26 cellular contexts compared by ENCODE assay signal in the genomic region with DNA sequence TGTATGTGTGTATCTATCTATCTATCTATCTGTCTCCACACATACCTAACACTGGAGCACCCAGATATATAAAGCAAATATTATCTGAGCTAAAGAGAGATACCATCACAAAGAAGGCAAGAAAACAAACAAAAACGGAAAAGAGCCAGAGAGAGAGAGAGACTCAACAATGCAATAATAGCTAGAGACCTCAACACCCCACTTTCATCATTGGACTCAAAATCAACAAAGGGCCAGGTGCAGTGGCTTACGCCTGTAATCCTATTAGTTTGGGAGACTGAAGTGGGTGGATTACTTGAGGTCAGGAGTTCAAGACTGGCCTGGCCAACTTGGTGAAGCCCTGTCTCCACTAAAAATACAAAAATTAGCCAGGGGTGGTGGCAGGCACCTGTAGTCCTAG.
"Had no signal": no experiment of that assay in that cellular context is flagged by ENCODE, and none has a peak within 500 bp of the region (broad histone marks: within the 10 kb centered on the region; RNA-seq: fewer than 3 reads in every experiment).

No MANE protein-coding gene starts in this region.

- H3K27ac Mint-ChIP-seq: activated T-helper 17 cell treated with anti-CD3 and anti-CD28 coated beads, Interleukin-2, amount 50 U/mL, for 72 hours; nephron; T-helper 2 cell treated with Interferon-gamma antibody and Interleukin-4, amounts not matched to agents 5 μg/mL and 100 μg/mL, for 36 hours; type B pancreatic cell had no signal

- H3K4me2 ChIP-seq: hepatocyte had no signal

- H3K36me3 ChIP-seq: breast epithelium, uterus had no signal

- H3K27me3 ChIP-seq: breast epithelium, gastroesophageal sphincter, hepatocyte, neutrophil, uterus had no signal

- H3K9me3 ChIP-seq: breast epithelium, gastroesophageal sphincter, neutrophil, uterus had no signal

- H3K27ac ChIP-seq: breast epithelium, gastroesophageal sphincter, hepatocyte, neutrophil, skin epidermis, uterus had no signal

- H3K4me1 Mint-ChIP-seq: activated T-helper 17 cell treated with anti-CD3 and anti-CD28 coated beads, Interleukin-2, amount 50 U/mL, for 72 hours; nephron; stimulated activated naive CD8-positive, alpha-beta T cell treated with anti-CD3 and anti-CD28 coated beads, Interleukin-15, amount 100 ng/mL, for 72 hours had no signal

- H3K9me3 Mint-ChIP-seq: activated naive CD4-positive, alpha-beta T cell treated with anti-CD3 and anti-CD28 coated beads, Interleukin-2, amount 50 U/mL, for 72 hours; activated T-helper 17 cell treated with anti-CD3 and anti-CD28 coated beads, Interleukin-2, amount 50 U/mL, for 72 hours; stimulated activated naive CD8-positive, alpha-beta T cell treated with anti-CD3 and anti-CD28 coated beads, Interleukin-15, amount 100 ng/mL, for 72 hours; type B pancreatic cell had no signal

- H3K27me3 Mint-ChIP-seq: activated T-helper 17 cell treated with anti-CD3 and anti-CD28 coated beads, Interleukin-2, amount 50 U/mL, for 72 hours; stimulated activated naive CD8-positive, alpha-beta T cell treated with anti-CD3 and anti-CD28 coated beads, Interleukin-15, amount 100 ng/mL, for 72 hours; type B pancreatic cell had no signal

- FAIRE-seq: endothelial cell of umbilical vein had no signal

- H3K4me3 ChIP-seq: breast epithelium, gastroesophageal sphincter, hepatocyte, skin epidermis, uterus had no signal

- DNase-seq: activated CD4-positive, alpha-beta T cell treated with anti-CD3 and anti-CD28 coated beads for 4 hours; activated CD4-positive, alpha-beta T cell treated with anti-CD3 and anti-CD28 coated beads, Interleukin-2, amount 50 U/mL, for 4 hours; activated CD4-positive, CD25-positive, alpha-beta regulatory T cell; activated CD8-positive, alpha-beta memory T cell treated with anti-CD3 and anti-CD28 coated beads, Interleukin-2, amount 50 U/mL, for 4 hours; activated gamma-delta T cell treated with Interleukin-2 at 50 U/mL for 16 hours; activated T-cell treated with anti-CD3 and anti-CD28 coated beads, Interleukin-2, amount 50 U/mL, for 1 hour; central memory CD4-positive, alpha-beta T cell; islet precursor cell; left ventricle myocardium superior; stimulated activated CD4-positive, alpha-beta T cell treated with anti-CD3 and anti-CD28 coated beads, Interleukin-12 subunit alpha, Interleukin-12 subunit beta, amount 100 ng/mL, for 4 hours; stimulated activated CD4-positive, alpha-beta T cell treated with anti-CD3 and anti-CD28 coated beads, Interleukin-4, amount 100 ng/mL, for 1 hour; stimulated activated naive CD8-positive, alpha-beta T cell treated with anti-CD3 and anti-CD28 coated beads, Interleukin-15, amount 100 ng/mL, for 72 hours; substantia nigra; uterus had no signal

- H2AFZ ChIP-seq: hepatocyte had no signal

- H3K79me2 ChIP-seq: hepatocyte had no signal

- H3K4me1 ChIP-seq: breast epithelium, gastroesophageal sphincter, uterus had no signal

- ATAC-seq: activated naive CD4-positive, alpha-beta T cell treated with anti-CD3 and anti-CD28 coated beads, Interleukin-2, amount 50 U/mL, for 72 hours; activated T-helper 17 cell treated with anti-CD3 and anti-CD28 coated beads, Interleukin-2, amount 50 U/mL, for 72 hours; gastroesophageal sphincter; left ventricle myocardium superior; sciatic nerve; stimulated activated naive CD8-positive, alpha-beta T cell treated with anti-CD3 and anti-CD28 coated beads, Interleukin-15, amount 100 ng/mL, for 72 hours had no signal

- H3K4me3 Mint-ChIP-seq: activated T-helper 17 cell treated with anti-CD3 and anti-CD28 coated beads, Interleukin-2, amount 50 U/mL, for 72 hours; nephron; stimulated activated naive CD8-positive, alpha-beta T cell treated with anti-CD3 and anti-CD28 coated beads, Interleukin-15, amount 100 ng/mL, for 72 hours; T-helper 2 cell treated with Interferon-gamma antibody and Interleukin-4, amounts not matched to agents 5 μg/mL and 100 μg/mL, for 36 hours; type B pancreatic cell had no signal
